12 cellular contexts compared by ENCODE assay signal in genomic region chr11:122784325-122785155, GRCh38. TPM values are rescaled to one million over a fixed set of nuclear protein-coding genes. Genes with fewer than 3 reads are reported as not detected.
DNase-seq lines count a peak whose midpoint lies in the region; ATAC-seq and TF ChIP-seq lines count a peak whose summit lies in the region.
"Had no signal": no experiment of that assay in that cellular context is flagged by ENCODE, and none has a peak within 500 bp of the region (broad histone marks: within the 10 kb centered on the region; RNA-seq: fewer than 3 reads in every experiment).

No MANE protein-coding gene starts in this region.

- peaks cover 54% of the 10 kb centered on the region for H3K36me3 ChIP-seq in skeletal muscle satellite cell (ENCODE audit: insufficient read depth, low read length)
- H3K36me3 ChIP-seq: pancreas had no signal

- H3K27ac Mint-ChIP-seq in H9 = peak overlapping the region in 1 of 3 experiments; percentile 21; a peak in 1 of 7 replicates
- H3K27ac Mint-ChIP-seq: stimulated activated naive B cell treated with anti-CD40 and anti-IgM and Interleukin-4, amounts not matched to agents 10 μg/mL and 1 μg/mL and 100 μg/mL, for 72 hours had no signal

- H3K4me3 Mint-ChIP-seq in H9 = no peak overlapping the region
- H3K4me3 Mint-ChIP-seq: stimulated activated naive B cell treated with anti-CD40 and anti-IgM and Interleukin-4, amounts not matched to agents 10 μg/mL and 1 μg/mL and 100 μg/mL, for 72 hours had no signal

- H3K9me3 Mint-ChIP-seq in H9 = no peaks in the 10 kb centered on the region
- H3K9me3 Mint-ChIP-seq: stimulated activated naive B cell treated with anti-CD40 and anti-IgM and Interleukin-4, amounts not matched to agents 10 μg/mL and 1 μg/mL and 100 μg/mL, for 72 hours had no signal

- no peak overlapping the region for H4K8ac ChIP-seq in H9 (replicated peaks; ENCODE audit: insufficient read length, low read depth, low read length)

- H4K5ac ChIP-seq in H9 (ENCODE audit: insufficient read length, low read depth, low read length) = no peak overlapping the region

- WGBS in H9 (ENCODE audit: extremely low coverage, insufficient read length, low lambda C conversion rate) = no CpG with 5 or more reads among the region's 6 CpGs

- no peaks in the 10 kb centered on the region for H3K27me3 ChIP-seq in skeletal muscle satellite cell (ENCODE audit: control insufficient read depth, insufficient read depth, low read length)
- H3K27me3 ChIP-seq in H9 (ENCODE audit: insufficient read depth, low read length) = no peaks in the 10 kb centered on the region
- H3K27me3 ChIP-seq: pancreas had no signal

- H3K9me3 ChIP-seq in skeletal muscle satellite cell (replicated peaks; ENCODE audit: low read length) (no peaks in the 10 kb centered on the region), H9 (ENCODE audit: control insufficient read depth, low read depth, low read length) (no peaks in the 10 kb centered on the region)
- H3K9me3 ChIP-seq: pancreas had no signal

- H3K27ac ChIP-seq in H9 (ENCODE audit: insufficient read length, low read depth, low read length) = no peak overlapping the region
- H3K27ac ChIP-seq: pancreas had no signal

- H4K20me1 ChIP-seq in H9 (ENCODE audit: control insufficient read depth, insufficient read depth, insufficient read length) = no peaks in the 10 kb centered on the region

- H3K79me2 ChIP-seq in H9 (ENCODE audit: insufficient read depth, low read length) = no peaks in the 10 kb centered on the region

- no peak overlapping the region for H2BK15ac ChIP-seq in H9 (ENCODE audit: low read depth, low read length)

- H3K23ac ChIP-seq in H9 (ENCODE audit: insufficient read length, low read depth, low read length) = no peak overlapping the region

- no peaks in the 10 kb centered on the region for H3K23me2 ChIP-seq in H9 (ENCODE audit: insufficient read length, low read depth, low read length, poor library complexity, severe bottlenecking)

- H3K27me3 Mint-ChIP-seq in H9 (ENCODE audit: low read depth) = no peaks in the 10 kb centered on the region
- H3K27me3 Mint-ChIP-seq: stimulated activated naive B cell treated with anti-CD40 and anti-IgM and Interleukin-4, amounts not matched to agents 10 μg/mL and 1 μg/mL and 100 μg/mL, for 72 hours had no signal

- no peaks in the 10 kb centered on the region for H3K79me1 ChIP-seq in H9 (ENCODE audit: insufficient read depth, low read depth, low read length, poor library complexity, severe bottlenecking)

- H2BK120ac ChIP-seq in H9 (ENCODE audit: low read depth, low read length, poor library complexity, severe bottlenecking) = no peak overlapping the region

- peak overlapping the region; percentile 66 for H3K9ac ChIP-seq in skeletal muscle satellite cell (ENCODE audit: low read depth, low read length)
- H3K9ac ChIP-seq in H9 (ENCODE audit: extremely low read depth, insufficient read length, low read length) = no peak overlapping the region

- no peak overlapping the region for H3K4ac ChIP-seq in H9 (ENCODE audit: low read depth, low read length)

- H2BK20ac ChIP-seq in H9 (ENCODE audit: low read depth, low read length, poor library complexity, severe bottlenecking) = no peak overlapping the region

- H2AK5ac ChIP-seq in H9 (ENCODE audit: insufficient read length, low read length) = no peak overlapping the region

- no peak overlapping the region for H3K18ac ChIP-seq in H9 (ENCODE audit: insufficient read length, low read depth, low read length)

- H3K4me1 ChIP-seq in skeletal muscle satellite cell (ENCODE audit: control insufficient read depth, insufficient read depth, low read length) (peaks cover 44% of the 10 kb centered on the region), H9 (ENCODE audit: insufficient read depth, low read length) (no peaks in the 10 kb centered on the region)
- H3K4me1 ChIP-seq: pancreas had no signal

- H3K4me3 ChIP-seq in fibroblast of the aortic adventitia (ENCODE audit: low read depth, low read length) (no peak overlapping the region), skeletal muscle satellite cell (ENCODE audit: low read length) (no peak overlapping the region)
- H3K4me3 ChIP-seq: pancreas had no signal

- H3K14ac ChIP-seq in H9 (ENCODE audit: insufficient read depth, low read length) = no peak overlapping the region

- H3K56ac ChIP-seq in H9 (ENCODE audit: insufficient read length, low read depth, low read length) = no peak overlapping the region

- no peak for ATAC-seq in GM21529 (IDR thresholded peaks at IDR 0.05; ENCODE audit: unreplicated experiment)
- ATAC-seq in HG02981 (IDR thresholded peaks at IDR 0.05; ENCODE audit: unreplicated experiment) = no peak
- ATAC-seq: stimulated activated naive B cell treated with anti-CD40 and anti-IgM and Interleukin-4, amounts not matched to agents 10 μg/mL and 1 μg/mL and 100 μg/mL, for 72 hours had no signal

- H2BK5ac ChIP-seq in H9 (ENCODE audit: insufficient read length, low read length) = no peak overlapping the region

- peak; percentile 96 for DNase-seq in G401 (ENCODE audit: low spot score)
- DNase-seq in amniotic epithelial cell (ENCODE audit: low read depth) = peak; percentile 94
- peak; percentile 93 for DNase-seq in fibroblast of the aortic adventitia (ENCODE audit: low read depth)
- no peak for DNase-seq in H9
- DNase-seq in posterior vena cava (ENCODE audit: low spot score) = no peak
- DNase-seq: GDM1; NCI-H1930; pancreas; stimulated activated naive B cell treated with anti-CD40 and anti-IgM and Interleukin-4, amounts not matched to agents 10 μg/mL and 1 μg/mL and 100 μg/mL, for 72 hours had no signal

- H3K36me3 Mint-ChIP-seq in H9 (ENCODE audit: insufficient read depth in 1 of 3, low read depth in 3 of 3) = no peaks in the 10 kb centered on the region; a peak in 1 of 7 replicates

- H2BK12ac ChIP-seq in H9 (ENCODE audit: insufficient read length, low read depth, low read length) = no peak overlapping the region

- no peak overlapping the region for H3T11ph ChIP-seq in H9 (ENCODE audit: low read length)

- no peak for TF ChIP-seq CTCF in fibroblast of the aortic adventitia (IDR thresholded peaks at IDR 0.05; ENCODE audit: insufficient read depth, low read length)
- TF ChIP-seq CTCF in H9 (conservative IDR thresholded peaks at IDR 0.05) = no peak

- H3K4me1 Mint-ChIP-seq in H9 = peaks cover 15 to 23% of the 10 kb centered on the region in 2 experiments

- intact Hi-C loops in posterior vena cava (cut with DNase I) = loop anchor here (5.0 kb wide), 2 partner anchors 142 to 157 kb away; no protein-coding TSS in a partner anchor

- in situ Hi-C loops in G401 (cut with HindIII; ENCODE audit: low sequenced_read_pairs) = no loop called here

- no peak overlapping the region for H2AFZ ChIP-seq in H9 (ENCODE audit: low read length)

- H3K4me2 ChIP-seq in skeletal muscle satellite cell (ENCODE audit: low read length) (peak overlapping the region; percentile 46), H9 (ENCODE audit: insufficient read depth, insufficient read length, low read length) (no peak overlapping the region)

- H4K91ac ChIP-seq in H9 (ENCODE audit: insufficient read length, low read depth, low read length) = no peak overlapping the region

RNA-seq across cellular contexts. Expression of gene CRTAM, which starts 53.8 kb away (rescaled TPM):
- total RNA-seq in G401 (2014; rRNA removed; shearing (Covaris generic)) = not detected in 2 replicates
- total RNA-seq in fibroblast of the aortic adventitia (ENCODE audit: low replicate concordance) (not detected in 2 replicates), H9 (2021) (not detected in 2 replicates), posterior vena cava (under 1 TPM; 0.43 to 0.46 TPM)
- 1.1 TPM in 1 of 2 replicates, not detected in the other for total RNA-seq in skeletal muscle satellite cell (2012; rRNA removed)

Comparison
In these comparisons a context has a peak if more than half of its experiments do, and no peak if none do; other contexts are left out.
1. DNase-seq: peak in G401 (single experiment), amniotic epithelial cell (single experiment) and fibroblast of the aortic adventitia (single experiment); none in H9 (single experiment) and posterior vena cava (single experiment).